ENCODE assay signal across 16 cellular contexts in genomic region chr3:17544632-17545031, GRCh38.
DNase-seq lines count a peak whose midpoint lies in the region; ATAC-seq, FAIRE-seq and TF ChIP-seq lines count a peak whose summit lies in the region.
"Had no signal": no experiment of that assay in that cellular context is flagged by ENCODE, and none has a peak within 500 bp of the region (broad histone marks: within the 10 kb centered on the region; RNA-seq: fewer than 3 reads in every experiment).

No MANE protein-coding gene starts in this region.

- H4K20me1 ChIP-seq in GM12878 (ENCODE audit: control insufficient read depth, insufficient read depth) = no peaks in the 10 kb centered on the region

- peak; percentile 13 for DNase-seq in DMS114 treated with DMSO at 0.1 percent for 48 hours (lab: John Stamatoyannopoulos, UW; ENCODE audit: unreplicated experiment)
- peak; percentile 5 for DNase-seq in LHCN-M2 (ENCODE audit: low read depth)
- DNase-seq in GM12878 (ENCODE audit: low read depth, low spot score) = no peak
- DNase-seq in neural crest cell (ENCODE audit: low read depth, low spot score) = no peak
- no peak for DNase-seq in NCI-H1105 (lab: John Stamatoyannopoulos, UW)
- no peak for DNase-seq in NCI-H2196 (lab: John Stamatoyannopoulos, UW; ENCODE audit: unreplicated experiment)
- DNase-seq: activated naive CD4-positive, alpha-beta T cell treated with Interleukin-2 at 50 U/mL for 16 hours; COR-L47; hippocampal formation; MG63; naive thymus-derived CD4-positive, alpha-beta T cell; NCI-H2081 treated with DMSO at 0.1 percent for 48 hours; stimulated activated CD4-positive, alpha-beta T cell treated with anti-CD3 and anti-CD28 coated beads, Interleukin-4, amount 100 ng/mL, for 24 hours; WERI-Rb-1 had no signal

- 0 out of 2 replicates have a peak, but pooled peaks have one; percentile 16 for TF ChIP-seq RAD21 in GM12878 (IDR thresholded peaks at IDR 0.05; ENCODE audit: insufficient read depth, low read depth, low read length)

- H2AFZ ChIP-seq in GM12878 (ENCODE audit: control insufficient read depth, low read depth, low read length) = no peak overlapping the region

- POLR2A ChIA-PET in GM12878 (lab: Charles Lee) = interaction anchor here (0.7 to 1.0 kb wide), 2 partner anchors 13 to 47 kb away, joined by 3 to 4 read pairs; no protein-coding TSS in a partner anchor

- H3K27me3 ChIP-seq in GM12878 (replicated peaks in 1 of 2; ENCODE audit: control insufficient read depth in 2 of 2, insufficient read depth in 2 of 2, low read length in 1 of 2) = no peaks in the 10 kb centered on the region
- H3K27me3 ChIP-seq: MG63 had no signal

- ATAC-seq in GM12878 (no peak), esophagus mucosa (no peak)
- ATAC-seq: naive thymus-derived CD4-positive, alpha-beta T cell had no signal

- FAIRE-seq in GM12878 (lab: Jason Lieb, UNC) = no peak
- FAIRE-seq: urothelium cell line had no signal

- H3K79me2 ChIP-seq in GM12878 (ENCODE audit: control insufficient read depth, insufficient read depth, low read length) = no peaks in the 10 kb centered on the region

- H3K27ac ChIP-seq in GM12878 (ENCODE audit: control insufficient read depth, insufficient read depth) = no peak overlapping the region
- H3K27ac ChIP-seq: WERI-Rb-1 had no signal

- H3K27me3 Mint-ChIP-seq in neural crest cell (ENCODE audit: low read depth) = no peaks in the 10 kb centered on the region
- H3K27me3 Mint-ChIP-seq: naive thymus-derived CD4-positive, alpha-beta T cell had no signal

- intact Hi-C loops in GM12878 (cut with micrococcal nuclease; ENCODE audit: unreplicated experiment) = no loop called here

- TF ChIP-seq CTCF in GM12878 (IDR thresholded peaks at IDR 0.05 in 2 of 3, conservative IDR thresholded peaks at IDR 0.05 in 1 of 3; ENCODE audit: control insufficient read depth in 2 of 3, extremely low read depth in 1 of 3, insufficient read depth in 1 of 3, low read depth in 3 of 3, low read length in 3 of 3) = no peak; a peak in 1 of 6 replicates
- peak; percentile 25 for TF ChIP-seq CTCF in neural crest cell (conservative IDR thresholded peaks at IDR 0.05)

- no peak for TF ChIP-seq POLR2A in GM12878 (IDR thresholded peaks at IDR 0.05; ENCODE audit: low read depth, low read length)

- H3K4me1 Mint-ChIP-seq in neural crest cell = no peaks in the 10 kb centered on the region
- H3K4me1 Mint-ChIP-seq: naive thymus-derived CD4-positive, alpha-beta T cell had no signal

- SMC1A ChIA-PET in GM12878 (lab: Charles Lee; ENCODE audit: uncharacterized antibody, unreplicated experiment) = interaction anchor here (0.7 to 1.6 kb wide), 5 partner anchors 28 to 735 kb away, joined by 3 to 13 read pairs (median 4); no protein-coding TSS in a partner anchor

- H3K36me3 Mint-ChIP-seq in neural crest cell (ENCODE audit: low read depth) = peaks cover 10% of the 10 kb centered on the region

- CTCF ChIA-PET in GM12878 (lab: Yijun Ruan, JAX) = interaction anchor here (0.6 to 1.9 kb wide), 7 partner anchors 25 to 297 kb away, joined by 3 to 14 read pairs (median 3); no protein-coding TSS in a partner anchor

- RAD21 ChIA-PET in GM12878 (lab: Charles Lee; ENCODE audit: unreplicated experiment) = interaction anchor here (1.1 to 1.6 kb wide), 3 partner anchors 100 to 297 kb away, joined by 3 to 6 read pairs (median 4); no protein-coding TSS in a partner anchor

- H3K4me3 ChIP-seq in GM12878 = no peak overlapping the region
- H3K4me3 ChIP-seq: MG63 had no signal

- H3K4me3 Mint-ChIP-seq in neural crest cell = no peak overlapping the region
- H3K4me3 Mint-ChIP-seq: naive thymus-derived CD4-positive, alpha-beta T cell had no signal

- in situ Hi-C loops in GM12878 (cut with MboI) = no loop called here

- no peak overlapping the region for H3K4me2 ChIP-seq in GM12878 (ENCODE audit: control insufficient read depth, insufficient read depth)

- H3K9me3 Mint-ChIP-seq in neural crest cell = peaks cover 2% of the 10 kb centered on the region

- H3K36me3 ChIP-seq in GM12878 (ENCODE audit: control insufficient read depth in 2 of 2, insufficient read depth in 2 of 2, low read length in 1 of 2) = no peaks in the 10 kb centered on the region; a peak in 1 of 4 replicates
- H3K36me3 ChIP-seq: MG63, WERI-Rb-1 had no signal

- H3K27ac Mint-ChIP-seq in neural crest cell (ENCODE audit: unreplicated experiment) = no peak overlapping the region
- H3K27ac Mint-ChIP-seq: naive thymus-derived CD4-positive, alpha-beta T cell had no signal

- H3K9me3 ChIP-seq in GM12878 (replicated peaks; ENCODE audit: control insufficient read depth, insufficient read depth, low read length) = no peaks in the 10 kb centered on the region
- H3K9me3 ChIP-seq: MG63 had no signal

- no peaks in the 10 kb centered on the region for H3K4me1 ChIP-seq in GM12878 (ENCODE audit: control insufficient read depth, insufficient read depth, low read length)

- BruUV-seq in GM12878 (replicated peaks; lab: Mats Ljungman, UMichigan) = no TSS peak

- 91% methylated on average over 1 of the region's 2 CpGs for WGBS in GM12878 (ENCODE audit: insufficient coverage, insufficient replicate concordance, low lambda C conversion rate, missing lambda C conversion rate)

- TF ChIP-seq EP300 in GM12878 (IDR thresholded peaks at IDR 0.05; ENCODE audit: borderline replicate concordance in 1 of 2, control insufficient read depth in 1 of 2, low read depth in 2 of 2, low read length in 2 of 2) = no peak

- no peak overlapping the region for H3K9ac ChIP-seq in GM12878 (ENCODE audit: control insufficient read depth, insufficient read depth, low read length)

TF ChIP-seq in GM12878, 131 proteins besides CTCF, POLR2A, EP300 and RAD21:
- TF ChIP-seq SMC3 (IDR thresholded peaks at IDR 0.05; ENCODE audit: borderline replicate concordance, low read length) = peak; percentile 20; the same call in 1 of the 2 replicates
- no peak for TF ChIP-seq WRNIP1 (IDR thresholded peaks at IDR 0.05; ENCODE audit: borderline replicate concordance, low read depth, low read length)
- TF ChIP-seq USF1 (IDR thresholded peaks at IDR 0.05; ENCODE audit: borderline replicate concordance, extremely low read length, insufficient read depth, low read depth, low read length) = no peak

Comparison
In these comparisons a context has a peak if more than half of its experiments do, and no peak if none do; other contexts are left out.
1. DNase-seq: peak in DMS114 treated with DMSO at 0.1 percent for 48 hours (single experiment) and LHCN-M2 (single experiment); none in GM12878 (single experiment), neural crest cell (single experiment), NCI-H1105 (single experiment) and NCI-H2196 (single experiment).